8 cellular contexts compared by ENCODE assay signal in genomic region chr22:20507253-20508066, GRCh38. TPM values are rescaled to one million over a fixed set of nuclear protein-coding genes. Genes with fewer than 3 reads are reported as not detected.
DNase-seq lines count a peak whose midpoint lies in the region; ATAC-seq and TF ChIP-seq lines count a peak whose summit lies in the region.

TSS of gene MED15 (plus strand) at chr22:20507610. CDS start at chr22:20507679, 69 bp downstream.

- H3K4me1 ChIP-seq in colonic mucosa: peaks cover 17% of the 10 kb centered on the region

- intact Hi-C loops in colonic mucosa (cut with DNase I): no loop called here

- H3K9ac ChIP-seq in colonic mucosa (ENCODE audit: low read depth in 2 of 2, low read length in 2 of 2): peak within 1 kb of the TSS; percentile 96 to 98

- peak; percentile 85 for ATAC-seq in GM19035 (IDR thresholded peaks at IDR 0.05; ENCODE audit: unreplicated experiment)
- ATAC-seq in HG03354 (IDR thresholded peaks at IDR 0.05; ENCODE audit: poor library complexity, severe bottlenecking, unreplicated experiment): peak; percentile 91

- H3K27ac ChIP-seq in colonic mucosa: peak within 1 kb of the TSS; percentile 91

- no peak for TF ChIP-seq CTCF in colonic mucosa (IDR thresholded peaks at IDR 0.05)

- peak within 1 kb of the TSS; percentile 74 for H3K4me3 ChIP-seq in colonic mucosa

- H3K27me3 ChIP-seq in colonic mucosa: no peaks in the 10 kb centered on the region

- H3K9me3 ChIP-seq in colonic mucosa: no peaks in the 10 kb centered on the region

- H3K36me3 ChIP-seq in colonic mucosa: no peaks in the 10 kb centered on the region

- DNase-seq in AG20443 (ENCODE audit: low spot score) (peak; percentile 91), NCI-H526 (lab: John Stamatoyannopoulos, UW) (peak; percentile 69 to 92), colonic mucosa (peak; percentile 91), left kidney (ENCODE audit: low read depth, low spot score) (peak; percentile 97)
- peak; percentile 94 for DNase-seq in activated CD4-positive, alpha-beta T cell treated with anti-CD3 and anti-CD28 coated beads for 48 hours
- peak; percentile 91 to 92 for DNase-seq in stimulated activated CD4-positive, alpha-beta T cell treated with anti-CD3 and anti-CD28 coated beads, Interleukin-2, amount 100 ng/mL, for 24 hours

RNA-seq across cellular contexts. Expression of gene MED15, which starts in this region (rescaled TPM):
- 100 to 1,000 TPM in 1 of 2 donors, 10 to 100 TPM in 1; 93.1 to 102 TPM for total RNA-seq in colonic mucosa

Comparison
In these comparisons a context has a peak if more than half of its experiments do, and no peak if none do; other contexts are left out.
1. Peak in every context shown above with its lines: DNase-seq, ATAC-seq, H3K4me3 ChIP-seq and H3K27ac ChIP-seq.